In genomic region chr1:11052839-11053757, GRCh38 we compare ENCODE assay signal across 12 cellular contexts. TPM values are rescaled to one million over a fixed set of nuclear protein-coding genes. Genes with fewer than 3 reads are reported as not detected.
A peak's percentile ranks its signal among the peaks of the same experiment; 100 is the strongest.
DNase-seq lines count a peak whose midpoint lies in the region; ATAC-seq, FAIRE-seq and TF ChIP-seq lines count a peak whose summit lies in the region.
"Had no signal": no experiment of that assay in that cellular context is flagged by ENCODE, and none has a peak within 500 bp of the region (broad histone marks: within the 10 kb centered on the region; RNA-seq: fewer than 3 reads in every experiment).

No MANE protein-coding gene starts in this region.

- ATAC-seq in K562 (peak; percentile 66), HG03565 (IDR thresholded peaks at IDR 0.05; ENCODE audit: unreplicated experiment) (no peak)

- H3K4me3 ChIP-seq in K562 = no peak overlapping the region
- no peak overlapping the region for H3K4me3 ChIP-seq in retinal pigment epithelial cell (ENCODE audit: low read length)
- H3K4me3 ChIP-seq in coronary artery = no peak overlapping the region
- H3K4me3 ChIP-seq: cardiac muscle cell, HAP-1, prostate gland had no signal

- H3K4me1 Mint-ChIP-seq in activated CD4-positive, alpha-beta memory T cell treated with anti-CD3 and anti-CD28 coated beads for 36 hours (ENCODE audit: low read depth) = peaks cover 13% of the 10 kb centered on the region
- H3K4me1 Mint-ChIP-seq in activated CD4-positive, alpha-beta memory T cell treated with anti-CD3 and anti-CD28 coated beads, Interleukin-2, amount 10 ng/mL, durations not matched to agents 7 days and 5 days = peaks cover 18% of the 10 kb centered on the region

- no peak overlapping the region for H3K4me2 ChIP-seq in K562 (ENCODE audit: insufficient read depth, low read length)

- no peak for TF ChIP-seq EP300 in K562 (IDR thresholded peaks at IDR 0.05; ENCODE audit: low read length)

- CTCF ChIA-PET in activated CD4-positive, alpha-beta memory T cell treated with anti-CD3 and anti-CD28 coated beads for 36 hours (lab: Charles Lee) = interaction anchor here (5.7 kb wide), 1 partner anchor 15 kb away, joined by 37 read pairs; no protein-coding TSS in a partner anchor
- CTCF ChIA-PET in activated CD4-positive, alpha-beta memory T cell treated with anti-CD3 and anti-CD28 coated beads, Interleukin-2, amount 10 ng/mL, durations not matched to agents 7 days and 5 days (lab: Charles Lee) = interaction anchor here (1.3 to 4.8 kb wide), 2 partner anchors 8 to 15 kb away, joined by 4 to 25 read pairs; no protein-coding TSS in a partner anchor
- CTCF ChIA-PET in K562 (lab: Yijun Ruan, JAX; ENCODE audit: low intra/inter-chr PET ratio) (no interaction called here), RWPE1 (lab: Yijun Ruan, JAX) (interaction anchor here (0.7 to 0.8 kb wide), 2 partner anchors 21 to 255 kb away, joined by 3 to 9 read pairs; no protein-coding TSS in a partner anchor)

- H3K27ac ChIP-seq in K562 (ENCODE audit: extremely low read depth, low read depth, low read length) = no peak overlapping the region
- H3K27ac ChIP-seq in coronary artery = no peak overlapping the region
- H3K27ac ChIP-seq in RWPE1 = no peak overlapping the region
- H3K27ac ChIP-seq: cardiac muscle cell, prostate gland had no signal

- peak; percentile 15 for DNase-seq in activated CD4-positive, alpha-beta memory T cell treated with anti-CD3 and anti-CD28 coated beads for 36 hours
- DNase-seq in activated CD4-positive, alpha-beta memory T cell treated with anti-CD3 and anti-CD28 coated beads, Interleukin-2, amount 10 ng/mL, durations not matched to agents 7 days and 5 days = no peak
- DNase-seq in NCI-H345 (lab: John Stamatoyannopoulos, UW) (peak; percentile 78), K562 (ENCODE audit: extremely low read depth in 1 of 4, low spot score in 3 of 4) (peak; percentile 64 to 66 (median 65)), retinal pigment epithelial cell (ENCODE audit: low read depth) (no peak), coronary artery (ENCODE audit: low spot score) (no peak), RWPE1 (ENCODE audit: low spot score) (no peak)

- H2AFZ ChIP-seq in K562 (ENCODE audit: low read depth, low read length) = no peak overlapping the region

- in situ Hi-C loops in K562 (cut with MboI) = no loop called here

- H4K20me1 ChIP-seq in K562 (replicated peaks; ENCODE audit: control insufficient read depth, insufficient read depth, low read length) = peaks cover 14% of the 10 kb centered on the region

- peak; percentile 76 for TF ChIP-seq POLR2A in K562 (conservative IDR thresholded peaks at IDR 0.05)

- intact Hi-C loops in activated CD4-positive, alpha-beta memory T cell treated with anti-CD3 and anti-CD28 coated beads for 36 hours (cut with micrococcal nuclease) = no loop called here
- intact Hi-C loops in K562 (cut with micrococcal nuclease) = no loop called here

- TF ChIP-seq CTCF in K562 (IDR thresholded peaks at IDR 0.05 in 2 of 3, conservative IDR thresholded peaks at IDR 0.05 in 1 of 3; ENCODE audit: insufficient read depth in 2 of 3, low read depth in 1 of 3, low read length in 3 of 3) (peak in 2 of 3 experiments; percentile 27 to 28; a peak in 1 of 6 replicates), retinal pigment epithelial cell (conservative IDR thresholded peaks at IDR 0.05; ENCODE audit: low read depth, low read length) (peak; percentile 12), coronary artery (IDR thresholded peaks at IDR 0.05) (no peak), RWPE1 (conservative IDR thresholded peaks at IDR 0.05; ENCODE audit: low read depth) (no peak)

- no peaks in the 10 kb centered on the region for H3K27me3 ChIP-seq in K562 (ENCODE audit: control insufficient read depth in 2 of 2, insufficient read depth in 2 of 2, low read length in 2 of 2)
- H3K27me3 ChIP-seq: cardiac muscle cell had no signal

- H3K27me3 Mint-ChIP-seq in activated CD4-positive, alpha-beta memory T cell treated with anti-CD3 and anti-CD28 coated beads for 36 hours = no peaks in the 10 kb centered on the region
- no peaks in the 10 kb centered on the region for H3K27me3 Mint-ChIP-seq in activated CD4-positive, alpha-beta memory T cell treated with anti-CD3 and anti-CD28 coated beads, Interleukin-2, amount 10 ng/mL, durations not matched to agents 7 days and 5 days

- TF ChIP-seq RAD21 in K562 (CRISPR knock-in tag; conservative IDR thresholded peaks at IDR 0.05 in 1 of 2, IDR thresholded peaks at IDR 0.05 in 1 of 2) = peak in 1 of 2 experiments; percentile 15; a peak in 1 of 4 replicates

- peaks cover 0 to 51% of the 10 kb centered on the region in 2 experiments; a peak in 3 of 5 replicates for H3K4me1 ChIP-seq in K562 (replicated peaks in 1 of 2; ENCODE audit: control insufficient read depth in 2 of 2, insufficient read depth in 2 of 2, low read length in 2 of 2)
- H3K4me1 ChIP-seq: prostate gland had no signal

- WGBS in K562 (ENCODE audit: insufficient coverage, low coverage, missing lambda C conversion rate) = 14% methylated on average over 29 of the region's 29 CpGs

- H3K27ac Mint-ChIP-seq in activated CD4-positive, alpha-beta memory T cell treated with anti-CD3 and anti-CD28 coated beads for 36 hours = no peak overlapping the region
- H3K27ac Mint-ChIP-seq in activated CD4-positive, alpha-beta memory T cell treated with anti-CD3 and anti-CD28 coated beads, Interleukin-2, amount 10 ng/mL, durations not matched to agents 7 days and 5 days = no peak overlapping the region

- H3K36me3 Mint-ChIP-seq in activated CD4-positive, alpha-beta memory T cell treated with anti-CD3 and anti-CD28 coated beads for 36 hours = peaks cover 20% of the 10 kb centered on the region
- H3K36me3 Mint-ChIP-seq in activated CD4-positive, alpha-beta memory T cell treated with anti-CD3 and anti-CD28 coated beads, Interleukin-2, amount 10 ng/mL, durations not matched to agents 7 days and 5 days (ENCODE audit: low read depth) = peaks cover 15% of the 10 kb centered on the region

- no peaks in the 10 kb centered on the region for H3K9me3 ChIP-seq in K562 (replicated peaks; ENCODE audit: control insufficient read depth, insufficient read depth, low read depth, low read length)
- H3K9me3 ChIP-seq: HAP-1, prostate gland had no signal

- POLR2A ChIA-PET in activated CD4-positive, alpha-beta memory T cell treated with anti-CD3 and anti-CD28 coated beads for 36 hours (lab: Charles Lee) = interaction anchor here (0.6 kb wide), 1 partner anchor 753 kb away, joined by 3 read pairs; the partner anchor contains the start of genes CLCN6 and MTHFR
- POLR2A ChIA-PET in activated CD4-positive, alpha-beta memory T cell treated with anti-CD3 and anti-CD28 coated beads, Interleukin-2, amount 10 ng/mL, durations not matched to agents 7 days and 5 days (lab: Charles Lee) = interaction anchor here (0.7 to 3.4 kb wide), 3 partner anchors 8 to 18 kb away, joined by 3 to 15 read pairs (median 11); no protein-coding TSS in a partner anchor
- POLR2A ChIA-PET in K562 (lab: Yijun Ruan, JAX) = interaction anchor here (0.6 to 2.8 kb wide), 6 partner anchors 8 to 399 kb away, joined by 3 to 11 read pairs (median 4); partner anchors contain the start of gene SRM
- POLR2A ChIA-PET in RWPE1 (lab: Yijun Ruan, JAX; ENCODE audit: low non-redundant PET) = no interaction called here

- H3K4me3 Mint-ChIP-seq in activated CD4-positive, alpha-beta memory T cell treated with anti-CD3 and anti-CD28 coated beads for 36 hours = no peak overlapping the region
- no peak overlapping the region for H3K4me3 Mint-ChIP-seq in activated CD4-positive, alpha-beta memory T cell treated with anti-CD3 and anti-CD28 coated beads, Interleukin-2, amount 10 ng/mL, durations not matched to agents 7 days and 5 days

- peak; percentile 35 for FAIRE-seq in K562 (lab: Jason Lieb, UNC)
- FAIRE-seq: GM12892 had no signal

- H3K36me3 ChIP-seq in K562 (ENCODE audit: control insufficient read depth, insufficient read depth, low read length) = peaks cover 34% of the 10 kb centered on the region; the same call in 2 of the 3 replicates

- H3K9me3 Mint-ChIP-seq in activated CD4-positive, alpha-beta memory T cell treated with anti-CD3 and anti-CD28 coated beads for 36 hours = no peaks in the 10 kb centered on the region
- H3K9me3 Mint-ChIP-seq in activated CD4-positive, alpha-beta memory T cell treated with anti-CD3 and anti-CD28 coated beads, Interleukin-2, amount 10 ng/mL, durations not matched to agents 7 days and 5 days = no peaks in the 10 kb centered on the region

- peaks cover 6% of the 10 kb centered on the region for H3K79me2 ChIP-seq in K562 (ENCODE audit: control insufficient read depth, insufficient read depth, low read length)

- BruUV-seq in K562 (replicated peaks; lab: Mats Ljungman, UMichigan) = no TSS peak

- H3K9me1 ChIP-seq in K562 (ENCODE audit: control insufficient read depth, insufficient read depth, low read length) = peaks cover 4% of the 10 kb centered on the region

- H3K9ac ChIP-seq in K562 (ENCODE audit: insufficient read depth in 1 of 2, low read depth in 2 of 2, low read length in 2 of 2) = peak overlapping the region in 1 of 2 experiments; percentile 76; a peak in 2 of 4 replicates

RNA-seq across cellular contexts. Expression of gene MASP2, which starts 6.1 kb away (rescaled TPM):
- not detected for total RNA-seq in activated CD4-positive, alpha-beta memory T cell treated with anti-CD3 and anti-CD28 coated beads for 36 hours
- total RNA-seq in activated CD4-positive, alpha-beta memory T cell treated with anti-CD3 and anti-CD28 coated beads, Interleukin-2, amount 10 ng/mL, durations not matched to agents 7 days and 5 days = not detected
- total RNA-seq in K562 (2011; cell fraction: chromatin; rRNA removed; ENCODE audit: low replicate concordance) = 0.49 and 1.1 TPM in 2 replicates
- 0.33 and 0.39 TPM in 2 replicates for total RNA-seq in K562 (2011; cell fraction: nucleolus; rRNA removed)
- 0.37 and 0.38 TPM in 2 replicates for total RNA-seq in K562 (2011; cell fraction: nucleoplasm; rRNA removed)
- total RNA-seq in K562 (2014; rRNA removed) = 0.08 TPM in 1 of 2 replicates, not detected in the other
- 0.07 TPM in 1 of 2 replicates, not detected in the other for total RNA-seq in K562 (2014; rRNA removed; fragmentation: Illumina TruSeq; extraction: Trizol)
- total RNA-seq in K562 (2015; rRNA removed; fragmentation: Illumina TruSeq; extraction: Trizol) = not detected in 2 replicates
- 0.09 and 0.27 TPM in 2 replicates for total RNA-seq in K562 (2021)
- 0.03 TPM in 1 of 2 replicates, not detected in the other for polyA plus RNA-seq in K562 (2011; rRNA removed)
- 0.03 and 0.09 TPM in 2 replicates for polyA plus RNA-seq in K562 (2011; cell fraction: cytosol; rRNA removed)
- 0.14 and 0.28 TPM in 2 replicates for polyA plus RNA-seq in K562 (2011; cell fraction: nucleus; rRNA removed)
- 0.76 and 1.9 TPM in 2 replicates for polyA plus RNA-seq in K562 (2012)
- not detected in 2 replicates for polyA plus RNA-seq in K562 (2014; fragmentation: Illumina TruSeq; extraction: Trizol)
- polyA plus RNA-seq in K562 (2014; fragmentation: Nextera tagmentation; extraction: Ambion mirVana) = under 1 TPM; 0.01 to 0.06 TPM
- 0.11 and 0.23 TPM in 2 replicates for polyA plus RNA-seq in K562 (2014; rRNA removed)
- polyA minus RNA-seq in K562 (2011; rRNA and poly(A)+ RNA removed) = not detected in 2 replicates
- not detected in 2 replicates for polyA minus RNA-seq in K562 (2011; cell fraction: cytosol; rRNA and poly(A)+ RNA removed)
- 0.11 and 0.13 TPM in 2 replicates for polyA minus RNA-seq in K562 (2011; cell fraction: nucleus; rRNA and poly(A)+ RNA removed)
- total RNA-seq: cardiac muscle cell, prostate gland had no signal

RNA-seq across cellular contexts. Expression of gene SRM, which starts 6.7 kb away (rescaled TPM):
- total RNA-seq in activated CD4-positive, alpha-beta memory T cell treated with anti-CD3 and anti-CD28 coated beads for 36 hours = 100 to 1,000 TPM; 159 to 164 TPM
- 10 to 100 TPM; 69.3 to 72.1 TPM for total RNA-seq in activated CD4-positive, alpha-beta memory T cell treated with anti-CD3 and anti-CD28 coated beads, Interleukin-2, amount 10 ng/mL, durations not matched to agents 7 days and 5 days
- 25.5 and 107 TPM in 2 replicates for total RNA-seq in K562 (2011; cell fraction: chromatin; rRNA removed; ENCODE audit: low replicate concordance)
- total RNA-seq in K562 (2011; cell fraction: nucleolus; rRNA removed) = 109 and 122 TPM in 2 replicates
- total RNA-seq in K562 (2011; cell fraction: nucleoplasm; rRNA removed) = 64.7 and 103 TPM in 2 replicates
- total RNA-seq in K562 (2014; rRNA removed) (93.2 and 164 TPM in 2 replicates), K562 (2014; rRNA removed; fragmentation: Illumina TruSeq; extraction: Trizol) (36.1 and 40.4 TPM in 2 replicates), K562 (2015; rRNA removed; fragmentation: Illumina TruSeq; extraction: Trizol) (82.5 and 95.0 TPM in 2 replicates), K562 (2021) (373 and 403 TPM in 2 replicates)
- polyA plus RNA-seq in K562 (2011; rRNA removed) (51.5 and 53.4 TPM in 2 replicates), K562 (2014; fragmentation: Illumina TruSeq; extraction: Trizol) (296 and 340 TPM in 2 replicates), K562 (2014; fragmentation: Nextera tagmentation; extraction: Ambion mirVana) (10 to 100 TPM; 23.9 to 34.1 TPM), K562 (2014; rRNA removed) (143 and 176 TPM in 2 replicates)
- 100 and 208 TPM in 2 replicates for polyA plus RNA-seq in K562 (2011; cell fraction: cytosol; rRNA removed)
- 62.9 and 103 TPM in 2 replicates for polyA plus RNA-seq in K562 (2011; cell fraction: nucleus; rRNA removed)
- 211 and 367 TPM in 2 replicates for polyA plus RNA-seq in K562 (2012)
- 55.4 and 73.9 TPM in 2 replicates for polyA minus RNA-seq in K562 (2011; rRNA and poly(A)+ RNA removed)
- 241 and 294 TPM in 2 replicates for polyA minus RNA-seq in K562 (2011; cell fraction: cytosol; rRNA and poly(A)+ RNA removed)
- polyA minus RNA-seq in K562 (2011; cell fraction: nucleus; rRNA and poly(A)+ RNA removed) = 35.8 and 45.7 TPM in 2 replicates

RNA-seq across cellular contexts. Expression of gene TARDBP, which starts 40.6 kb away (rescaled TPM):
- 100 to 1,000 TPM; 175 to 177 TPM for total RNA-seq in activated CD4-positive, alpha-beta memory T cell treated with anti-CD3 and anti-CD28 coated beads for 36 hours
- total RNA-seq in activated CD4-positive, alpha-beta memory T cell treated with anti-CD3 and anti-CD28 coated beads, Interleukin-2, amount 10 ng/mL, durations not matched to agents 7 days and 5 days = 100 to 1,000 TPM; 159 to 174 TPM
- 242 and 417 TPM in 2 replicates for total RNA-seq in K562 (2011; cell fraction: chromatin; rRNA removed; ENCODE audit: low replicate concordance)
- 197 and 216 TPM in 2 replicates for total RNA-seq in K562 (2011; cell fraction: nucleolus; rRNA removed)
- 336 and 397 TPM in 2 replicates for total RNA-seq in K562 (2011; cell fraction: nucleoplasm; rRNA removed)
- 129 TPM in 2 replicates for total RNA-seq in K562 (2014; rRNA removed)
- total RNA-seq in K562 (2014; rRNA removed; fragmentation: Illumina TruSeq; extraction: Trizol) = 176 and 198 TPM in 2 replicates
- total RNA-seq in K562 (2015; rRNA removed; fragmentation: Illumina TruSeq; extraction: Trizol) = 206 and 220 TPM in 2 replicates
- 211 and 243 TPM in 2 replicates for total RNA-seq in K562 (2021)
- polyA plus RNA-seq in K562 (2011; rRNA removed) = 220 and 244 TPM in 2 replicates
- polyA plus RNA-seq in K562 (2011; cell fraction: cytosol; rRNA removed) = 83.0 and 130 TPM in 2 replicates
- polyA plus RNA-seq in K562 (2011; cell fraction: nucleus; rRNA removed) = 341 and 531 TPM in 2 replicates
- 176 and 348 TPM in 2 replicates for polyA plus RNA-seq in K562 (2012)
- 358 and 487 TPM in 2 replicates for polyA plus RNA-seq in K562 (2014; fragmentation: Illumina TruSeq; extraction: Trizol)
- 100 to 1,000 TPM; 122 to 285 TPM for polyA plus RNA-seq in K562 (2014; fragmentation: Nextera tagmentation; extraction: Ambion mirVana)
- 403 and 515 TPM in 2 replicates for polyA plus RNA-seq in K562 (2014; rRNA removed)
- polyA minus RNA-seq in K562 (2011; rRNA and poly(A)+ RNA removed) = 180 and 229 TPM in 2 replicates
- 96.8 and 129 TPM in 2 replicates for polyA minus RNA-seq in K562 (2011; cell fraction: cytosol; rRNA and poly(A)+ RNA removed)
- polyA minus RNA-seq in K562 (2011; cell fraction: nucleus; rRNA and poly(A)+ RNA removed) = 160 and 216 TPM in 2 replicates

RNA-seq across cellular contexts. Expression of gene EXOSC10, which starts 46.6 kb away (rescaled TPM):
- 10 to 100 TPM; 62.1 to 70.0 TPM for total RNA-seq in activated CD4-positive, alpha-beta memory T cell treated with anti-CD3 and anti-CD28 coated beads for 36 hours
- 10 to 100 TPM; 65.8 to 67.6 TPM for total RNA-seq in activated CD4-positive, alpha-beta memory T cell treated with anti-CD3 and anti-CD28 coated beads, Interleukin-2, amount 10 ng/mL, durations not matched to agents 7 days and 5 days
- 296 and 313 TPM in 2 replicates for total RNA-seq in K562 (2011; cell fraction: chromatin; rRNA removed; ENCODE audit: low replicate concordance)
- total RNA-seq in K562 (2011; cell fraction: nucleolus; rRNA removed) = 135 and 164 TPM in 2 replicates
- 188 and 208 TPM in 2 replicates for total RNA-seq in K562 (2011; cell fraction: nucleoplasm; rRNA removed)
- total RNA-seq in K562 (2014; rRNA removed) = 123 and 125 TPM in 2 replicates
- 91.0 and 91.1 TPM in 2 replicates for total RNA-seq in K562 (2014; rRNA removed; fragmentation: Illumina TruSeq; extraction: Trizol)
- 114 and 115 TPM in 2 replicates for total RNA-seq in K562 (2015; rRNA removed; fragmentation: Illumina TruSeq; extraction: Trizol)
- 101 and 105 TPM in 2 replicates for total RNA-seq in K562 (2021)
- 93.8 and 94.1 TPM in 2 replicates for polyA plus RNA-seq in K562 (2011; rRNA removed)
- polyA plus RNA-seq in K562 (2011; cell fraction: cytosol; rRNA removed) = 72.7 and 82.6 TPM in 2 replicates
- polyA plus RNA-seq in K562 (2011; cell fraction: nucleus; rRNA removed) = 226 and 287 TPM in 2 replicates
- polyA plus RNA-seq in K562 (2012) = 75.0 and 77.2 TPM in 2 replicates
- 121 and 146 TPM in 2 replicates for polyA plus RNA-seq in K562 (2014; fragmentation: Illumina TruSeq; extraction: Trizol)
- 10 to 100 TPM; 23.4 to 61.4 TPM for polyA plus RNA-seq in K562 (2014; fragmentation: Nextera tagmentation; extraction: Ambion mirVana)
- 130 and 150 TPM in 2 replicates for polyA plus RNA-seq in K562 (2014; rRNA removed)
- polyA minus RNA-seq in K562 (2011; rRNA and poly(A)+ RNA removed) = 128 and 135 TPM in 2 replicates
- 39.3 and 50.5 TPM in 2 replicates for polyA minus RNA-seq in K562 (2011; cell fraction: cytosol; rRNA and poly(A)+ RNA removed)
- 64.6 and 144 TPM in 2 replicates for polyA minus RNA-seq in K562 (2011; cell fraction: nucleus; rRNA and poly(A)+ RNA removed)

Comparison
In these comparisons a context has a peak if more than half of its experiments do, and no peak if none do; other contexts are left out.
1. DNase-seq: peak in activated CD4-positive, alpha-beta memory T cell treated with anti-CD3 and anti-CD28 coated beads for 36 hours (single experiment), NCI-H345 (single experiment) and K562 (4 of 4); none in activated CD4-positive, alpha-beta memory T cell treated with anti-CD3 and anti-CD28 coated beads, Interleukin-2, amount 10 ng/mL, durations not matched to agents 7 days and 5 days (single experiment), retinal pigment epithelial cell (single experiment), coronary artery (single experiment) and RWPE1 (single experiment).
2. CTCF ChIP-seq: peak in K562 (2 of 3) and retinal pigment epithelial cell (single experiment); none in coronary artery (single experiment) and RWPE1 (single experiment).